7 cellular contexts compared by ENCODE assay signal in genomic region chr9:106878943-106879916, GRCh38. TPM values are rescaled to one million over a fixed set of nuclear protein-coding genes. Genes with fewer than 3 reads are reported as not detected.
DNase-seq lines count a peak whose midpoint lies in the region; ATAC-seq and TF ChIP-seq lines count a peak whose summit lies in the region.

No MANE protein-coding gene starts in this region.

- H3K4me3 ChIP-seq in mammary epithelial cell (replicated peaks in 1 of 3; ENCODE audit: insufficient read depth in 1 of 3, low read depth in 2 of 3, low read length in 3 of 3) = no peak overlapping the region
- no peak overlapping the region for H3K4me3 ChIP-seq in suprapubic skin

- no peaks in the 10 kb centered on the region for H3K27me3 ChIP-seq in mammary epithelial cell (ENCODE audit: insufficient read depth, low read length)
- H3K27me3 ChIP-seq in suprapubic skin = no peaks in the 10 kb centered on the region

- TF ChIP-seq EP300 in suprapubic skin (IDR thresholded peaks at IDR 0.05) = no peak

- intact Hi-C loops in mammary epithelial cell (cut with micrococcal nuclease) = no loop called here

- H3K79me2 ChIP-seq in mammary epithelial cell (ENCODE audit: insufficient read depth, low read length) = peaks cover 97% of the 10 kb centered on the region

- TF ChIP-seq CTCF in mammary epithelial cell (conservative IDR thresholded peaks at IDR 0.05 in 1 of 2, IDR thresholded peaks at IDR 0.05 in 1 of 2; ENCODE audit: extremely low read depth in 1 of 2, insufficient read depth in 1 of 2, low read depth in 1 of 2, low read length in 2 of 2) = no peak
- no peak for TF ChIP-seq CTCF in suprapubic skin (IDR thresholded peaks at IDR 0.05)

- in situ Hi-C loops in mammary epithelial cell (cut with MboI; ENCODE audit: low sequenced_read_pairs in 2 of 2) = no loop called here

- no peak for TF ChIP-seq POLR2A in suprapubic skin (IDR thresholded peaks at IDR 0.05)

- H2AFZ ChIP-seq in mammary epithelial cell (ENCODE audit: low read depth, low read length) = no peak overlapping the region

- ATAC-seq in HG02610 (IDR thresholded peaks at IDR 0.05; ENCODE audit: unreplicated experiment) = no peak

- DNase-seq in NCI-H146 (lab: John Stamatoyannopoulos, UW) (peak; percentile 80), mammary epithelial cell (peak; percentile 90), kidney glomerular epithelial cell (lab: John Stamatoyannopoulos, UW) (peak; percentile 87), suprapubic skin (ENCODE audit: low spot score in 2 of 2) (no peak), KG1 (lab: John Stamatoyannopoulos, UW) (no peak), SKM-1 (lab: John Stamatoyannopoulos, UW; ENCODE audit: unreplicated experiment) (no peak)

- 41% methylated on average over 7 of the region's 7 CpGs for WGBS in mammary epithelial cell (ENCODE audit: low coverage, missing lambda C conversion rate)
- 30% methylated on average over 7 of the region's 7 CpGs for WGBS in suprapubic skin

- no peaks in the 10 kb centered on the region for H4K20me1 ChIP-seq in mammary epithelial cell (ENCODE audit: insufficient read depth, low read length)

- H3K36me3 ChIP-seq in mammary epithelial cell (ENCODE audit: insufficient read depth, low read length) (no peaks in the 10 kb centered on the region), suprapubic skin (no peaks in the 10 kb centered on the region)

- CTCF ChIA-PET in mammary epithelial cell (lab: Charles Lee; ENCODE audit: low non-redundant PET) = interaction anchor here (0.5 to 0.7 kb wide), 2 partner anchors 18 to 223 kb away, joined by 3 to 7 read pairs; no protein-coding TSS in a partner anchor

- peak overlapping the region; percentile 47 for H3K4me2 ChIP-seq in mammary epithelial cell (ENCODE audit: insufficient read depth, low read depth, low read length)

- BruUV-seq in mammary epithelial cell (replicated peaks; lab: Mats Ljungman, UMichigan) = no TSS peak

- H3K9me3 ChIP-seq in mammary epithelial cell (replicated peaks; ENCODE audit: insufficient read depth, low read length) = no peaks in the 10 kb centered on the region
- no peaks in the 10 kb centered on the region for H3K9me3 ChIP-seq in suprapubic skin

- no peak overlapping the region for H3K9ac ChIP-seq in mammary epithelial cell (ENCODE audit: insufficient read depth, low read length)

- H3K27ac ChIP-seq in mammary epithelial cell (ENCODE audit: insufficient read depth, low read depth, low read length) (peak overlapping the region; percentile 45), suprapubic skin (peak overlapping the region; percentile 71)

- H3K4me1 ChIP-seq in mammary epithelial cell (ENCODE audit: insufficient read depth, low read length) (peaks cover 49% of the 10 kb centered on the region), suprapubic skin (peaks cover 74% of the 10 kb centered on the region)

- dilution Hi-C loops in mammary epithelial cell (cut with HindIII; ENCODE audit: low sequenced_read_pairs) = no loop called here

RNA-seq across cellular contexts. Expression of gene ZNF462, which starts 16.3 kb away (rescaled TPM):
- total RNA-seq in mammary epithelial cell (10 to 100 TPM; 28.0 to 43.9 TPM), suprapubic skin (10 to 100 TPM; 16.4 to 35.2 (median 29.7) TPM)
- 9.1 TPM for polyA plus RNA-seq in mammary epithelial cell
- polyA minus RNA-seq in mammary epithelial cell = 178 TPM

Comparison
In these comparisons a context has a peak if more than half of its experiments do, and no peak if none do; other contexts are left out.
1. DNase-seq: peak in NCI-H146 (single experiment), mammary epithelial cell (single experiment) and kidney glomerular epithelial cell (single experiment); none in suprapubic skin (0 of 2), KG1 (single experiment) and SKM-1 (single experiment).